In genomic region chr7:131031100-131031868, GRCh38 we compare ENCODE assay signal across 1 cellular context.
A peak's percentile ranks its signal among the peaks of the same experiment; 100 is the strongest.
TF ChIP-seq lines count a peak whose summit lies in the region.

No MANE protein-coding gene starts in this region.

TF ChIP-seq in GM12878, 131 proteins besides CTCF, POLR2A, EP300 and RAD21 (continued from another document and continues in another):
- no peak for TF ChIP-seq YBX1 (IDR thresholded peaks at IDR 0.05)
- peak; percentile 50; the same call in 1 of the 2 replicates for TF ChIP-seq EED (IDR thresholded peaks at IDR 0.05; ENCODE audit: low read depth)
- peak; percentile 94 for TF ChIP-seq MEF2A (IDR thresholded peaks at IDR 0.05; ENCODE audit: insufficient read depth, low read depth, low read length)
- peak; percentile 95; the same call in 1 of the 2 replicates for TF ChIP-seq MTA3 (IDR thresholded peaks at IDR 0.05; ENCODE audit: borderline replicate concordance, low read length)
- peak; percentile 96 for TF ChIP-seq SKIL (IDR thresholded peaks at IDR 0.05; ENCODE audit: low read depth, poor library complexity, severe bottlenecking)
- TF ChIP-seq IKZF1 (conservative IDR thresholded peaks at IDR 0.05) = peak; percentile 78
- peak; percentile 83; the same call in 1 of the 2 replicates for TF ChIP-seq TCF7 (IDR thresholded peaks at IDR 0.05; ENCODE audit: borderline replicate concordance)
- TF ChIP-seq ATF7 (IDR thresholded peaks at IDR 0.05; ENCODE audit: low read depth) = peak; percentile 88
- no peak for TF ChIP-seq ATF3 (IDR thresholded peaks at IDR 0.05; ENCODE audit: borderline replicate concordance, extremely low read depth, low read depth, low read length)
- TF ChIP-seq GATAD2B (conservative IDR thresholded peaks at IDR 0.05; ENCODE audit: low read depth) = no peak
- peak; percentile 86; the same call in 1 of the 2 replicates for TF ChIP-seq ZNF24 (IDR thresholded peaks at IDR 0.05)
- peak; percentile 87; the same call in 1 of the 2 replicates for TF ChIP-seq JUND (IDR thresholded peaks at IDR 0.05; ENCODE audit: low read depth, low read length)
- TF ChIP-seq DPF2 (IDR thresholded peaks at IDR 0.05) = peak; percentile 98
- no peak for TF ChIP-seq USF1 (IDR thresholded peaks at IDR 0.05; ENCODE audit: borderline replicate concordance, extremely low read length, insufficient read depth, low read depth, low read length)
- TF ChIP-seq ZNF274 (IDR thresholded peaks at IDR 0.05; ENCODE audit: insufficient read depth, insufficient read length) = no peak
- no peak for TF ChIP-seq ZBTB4 (CRISPR knock-in tag; IDR thresholded peaks at IDR 0.05)
- no peak for TF ChIP-seq E4F1 (IDR thresholded peaks at IDR 0.05; ENCODE audit: borderline replicate concordance, partially characterized antibody)
- TF ChIP-seq CREM (IDR thresholded peaks at IDR 0.05; ENCODE audit: low read depth) = peak; percentile 88
- no peak for TF ChIP-seq FOS (IDR thresholded peaks at IDR 0.05; ENCODE audit: borderline replicate concordance, extremely low read depth, insufficient read length)
- peak; percentile 94 for TF ChIP-seq IRF4 (IDR thresholded peaks at IDR 0.05; ENCODE audit: low read depth, low read length)
- TF ChIP-seq STAT3 (IDR thresholded peaks at IDR 0.05; ENCODE audit: low read depth, low read length) = peak; percentile 87; the same call in 1 of the 2 replicates
- no peak for TF ChIP-seq NRF1 (conservative IDR thresholded peaks at IDR 0.05; ENCODE audit: low read depth, low read length)
- peak; percentile 36 for TF ChIP-seq CUX1 (IDR thresholded peaks at IDR 0.05; ENCODE audit: insufficient replicate concordance, low read depth, low read length)
- no peak; the same call in 1 of the 2 replicates for TF ChIP-seq ZNF384 (IDR thresholded peaks at IDR 0.05; ENCODE audit: borderline replicate concordance, low read depth, low read length)
- peak; percentile 97 for TF ChIP-seq RUNX3 (IDR thresholded peaks at IDR 0.05; ENCODE audit: low read length)
- TF ChIP-seq CEBPB (IDR thresholded peaks at IDR 0.05; ENCODE audit: borderline replicate concordance in 1 of 2, low read depth in 2 of 2, low read length in 2 of 2) = peak in 1 of 2 experiments; percentile 75; a peak in 1 of 4 replicates
- TF ChIP-seq ELK1 (IDR thresholded peaks at IDR 0.05; ENCODE audit: low read depth, low read length) = no peak
- no peak for TF ChIP-seq ZBTB11 (CRISPR knock-in tag; IDR thresholded peaks at IDR 0.05)
- TF ChIP-seq ETV6 (conservative IDR thresholded peaks at IDR 0.05 in 1 of 2, IDR thresholded peaks at IDR 0.05 in 1 of 2; ENCODE audit: borderline replicate concordance in 1 of 2, low read depth in 1 of 2) = peak in 1 of 2 experiments; percentile 76; a peak in 1 of 4 replicates
- TF ChIP-seq NFIC (IDR thresholded peaks at IDR 0.05; ENCODE audit: low read depth, low read length) = peak; percentile 100
- peak; percentile 64 for TF ChIP-seq NR2F1 (conservative IDR thresholded peaks at IDR 0.05)
- TF ChIP-seq PBX3 (IDR thresholded peaks at IDR 0.05; ENCODE audit: insufficient replicate concordance, low read depth, low read length) = no peak
- TF ChIP-seq POLR2AphosphoS2 (IDR thresholded peaks at IDR 0.05; ENCODE audit: low read depth, low read length) = no peak
